9 cellular contexts compared by ENCODE assay signal in the genomic region with DNA sequence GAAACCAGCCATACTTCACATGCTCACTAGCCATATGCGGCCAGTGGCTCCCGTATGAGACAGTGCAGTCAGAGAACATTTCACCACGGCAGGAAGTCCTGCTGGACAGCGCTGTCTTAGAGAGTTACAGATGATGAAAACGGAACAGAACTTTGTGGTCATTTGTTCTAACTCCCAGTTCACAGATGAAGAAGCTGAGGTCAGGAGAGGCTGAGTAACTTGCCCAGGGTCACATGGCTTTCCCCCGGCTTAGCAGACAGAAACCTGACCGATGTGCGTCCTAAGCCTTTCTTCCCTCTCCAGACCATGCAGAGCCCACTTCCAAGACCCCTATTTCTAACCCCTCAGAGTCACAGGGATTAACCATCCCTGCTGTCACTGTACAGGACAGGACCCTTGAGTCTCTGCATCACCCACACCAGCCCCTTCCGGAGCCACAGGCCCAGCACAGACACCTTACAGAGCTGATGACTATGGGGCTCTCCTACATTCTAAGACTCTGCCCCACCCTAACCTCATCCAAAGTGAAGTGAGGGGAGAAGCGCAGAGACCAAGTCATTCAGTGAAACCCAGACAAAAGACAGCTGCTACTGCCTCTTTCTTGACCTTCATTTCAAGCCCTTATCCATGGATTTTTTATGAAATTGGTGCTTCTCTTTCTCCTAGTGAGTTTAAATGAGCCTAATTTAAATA.
DNase-seq lines count a peak whose midpoint lies in the region; ATAC-seq and TF ChIP-seq lines count a peak whose summit lies in the region.
"Had no signal": no experiment of that assay in that cellular context is flagged by ENCODE, and none has a peak within 500 bp of the region (broad histone marks: within the 10 kb centered on the region; RNA-seq: fewer than 3 reads in every experiment).

No MANE protein-coding gene starts in this region.

- H3K4me3 Mint-ChIP-seq in memory B cell: peak overlapping the region; percentile 69
- no peak overlapping the region for H3K4me3 Mint-ChIP-seq in type B pancreatic cell

- H3K27me3 Mint-ChIP-seq in memory B cell: peaks cover 9% of the 10 kb centered on the region
- no peaks in the 10 kb centered on the region for H3K27me3 Mint-ChIP-seq in type B pancreatic cell

- ATAC-seq in GM18870 (IDR thresholded peaks at IDR 0.05; ENCODE audit: unreplicated experiment): peak; percentile 79
- ATAC-seq in GM21786 (IDR thresholded peaks at IDR 0.05; ENCODE audit: unreplicated experiment): peak; percentile 66
- ATAC-seq in HG03521 (IDR thresholded peaks at IDR 0.05; ENCODE audit: unreplicated experiment): peak; percentile 80
- peak; percentile 33 for ATAC-seq in memory B cell (ENCODE audit: low read depth)

- DNase-seq in memory B cell (ENCODE audit: low spot score in 2 of 2) (no peak), kidney glomerular epithelial cell (lab: John Stamatoyannopoulos, UW) (no peak), NCI-H526 (lab: John Stamatoyannopoulos, UW) (no peak), type B pancreatic cell (ENCODE audit: extremely low spot score, unreplicated experiment) (no peak), AG20443 (ENCODE audit: low spot score) (no peak)
- DNase-seq: NCI-H345 had no signal

- H3K9me3 Mint-ChIP-seq in memory B cell (no peaks in the 10 kb centered on the region), type B pancreatic cell (no peaks in the 10 kb centered on the region)

- H3K27ac Mint-ChIP-seq in memory B cell (peak overlapping the region; percentile 95), type B pancreatic cell (no peak overlapping the region)

- no peak for TF ChIP-seq CTCF in type B pancreatic cell (conservative IDR thresholded peaks at IDR 0.05)

- peaks cover 28% of the 10 kb centered on the region for H3K4me1 Mint-ChIP-seq in memory B cell
- H3K4me1 Mint-ChIP-seq in type B pancreatic cell (ENCODE audit: unreplicated experiment): peaks cover 10% of the 10 kb centered on the region

- H3K36me3 Mint-ChIP-seq in memory B cell (no peaks in the 10 kb centered on the region), type B pancreatic cell (peaks cover 4% of the 10 kb centered on the region)
